23 cellular contexts compared by ENCODE assay signal in the genomic region with DNA sequence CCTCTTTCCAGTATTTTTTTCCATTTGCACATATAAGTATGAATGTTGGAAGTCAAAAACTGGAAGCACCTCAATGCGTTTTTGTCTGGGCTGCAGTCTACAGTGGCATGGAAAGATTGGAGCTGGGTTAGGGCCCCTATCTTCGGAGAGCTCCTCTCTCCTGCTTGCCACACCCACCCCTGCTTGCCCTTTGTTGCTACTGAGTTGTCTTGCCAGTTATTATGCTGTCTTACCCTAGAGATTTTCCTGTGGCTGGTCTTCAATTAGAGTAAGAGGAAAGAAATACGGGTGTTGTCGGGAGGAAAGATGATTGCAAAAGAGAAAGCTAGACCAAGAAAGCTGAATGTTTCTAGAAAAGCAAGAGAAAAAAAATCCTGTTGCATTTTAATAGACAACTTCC.
A peak's percentile ranks its signal among the peaks of the same experiment; 100 is the strongest.
DNase-seq lines count a peak whose midpoint lies in the region; ATAC-seq and TF ChIP-seq lines count a peak whose summit lies in the region.
"Had no signal": no experiment of that assay in that cellular context is flagged by ENCODE, and none has a peak within 500 bp of the region (broad histone marks: within the 10 kb centered on the region; RNA-seq: fewer than 3 reads in every experiment).

No MANE protein-coding gene starts in this region.

- H2AFZ ChIP-seq in IMR-90 (replicated peaks; ENCODE audit: low read length, poor library complexity) = no peak overlapping the region

- intact Hi-C loops in IMR-90 (cut with micrococcal nuclease) = loop anchor here (5.0 kb wide), 1 partner anchor 39 kb away; no protein-coding TSS in a partner anchor
- intact Hi-C loops in left ventricle myocardium inferior (cut with micrococcal nuclease) = no loop called here
- intact Hi-C loops in sciatic nerve (cut with DNase I) = no loop called here

- no peaks in the 10 kb centered on the region for H3K36me3 ChIP-seq in IMR-90 (ENCODE audit: control insufficient read depth, insufficient read depth, low read length)
- no peaks in the 10 kb centered on the region for H3K36me3 ChIP-seq in left ventricle myocardium inferior
- H3K36me3 ChIP-seq: ascending aorta had no signal

- H3K79me1 ChIP-seq in IMR-90 (ENCODE audit: low read depth in 1 of 2, low read length in 2 of 2) = no peaks in the 10 kb centered on the region

- no peak for TF ChIP-seq RAD21 in IMR-90 (IDR thresholded peaks at IDR 0.05; ENCODE audit: low read length)

- H3K23ac ChIP-seq in IMR-90 (ENCODE audit: low read depth, low read length) = no peak overlapping the region

- H3K18ac ChIP-seq in IMR-90 (ENCODE audit: low read depth, low read length) = no peak overlapping the region

- H2AK9ac ChIP-seq in IMR-90 (replicated peaks; ENCODE audit: low read depth, low read length, poor library complexity) = no peak overlapping the region

- no peaks in the 10 kb centered on the region for H3K27me3 ChIP-seq in IMR-90 (ENCODE audit: control insufficient read depth, insufficient read depth, low read length)
- H3K27me3 ChIP-seq in left ventricle myocardium inferior (ENCODE audit: low read depth) = no peaks in the 10 kb centered on the region
- H3K27me3 ChIP-seq: ascending aorta had no signal

- H3K9me1 ChIP-seq in IMR-90 (ENCODE audit: insufficient read depth, low read length) = no peaks in the 10 kb centered on the region; the same call in 1 of the 2 replicates

- no peak overlapping the region for H2BK5ac ChIP-seq in IMR-90 (ENCODE audit: low read depth, low read length, poor library complexity, severe bottlenecking)

- no peak overlapping the region for H3K4me2 ChIP-seq in IMR-90 (ENCODE audit: low read depth, low read length)

- ATAC-seq in IMR-90 (ENCODE audit: low read depth) (no peak), sciatic nerve (peak; percentile 86), GM18861 (IDR thresholded peaks at IDR 0.05; ENCODE audit: unreplicated experiment) (no peak), GM19452 (IDR thresholded peaks at IDR 0.05; ENCODE audit: unreplicated experiment) (no peak)
- ATAC-seq: activated CD8-positive, alpha-beta memory T cell treated with anti-CD3 and anti-CD28 coated beads, Interleukin-2, amount 10 ng/mL, durations not matched to agents 7 days and 5 days; natural killer cell treated with Interleukin-12 subunit alpha and Interleukin-12 subunit beta and Interleukin-15 and Interleukin-18, amount 100 ng/mL, for 72 hours; PC-3; T-helper 17 cell had no signal

- DNase-seq in IMR-90 (no peak), SKM-1 treated with dmso at 0.1 percent for 144 hours (lab: John Stamatoyannopoulos, UW; ENCODE audit: unreplicated experiment) (peak; percentile 25), left ventricle myocardium inferior (no peak), sciatic nerve (ENCODE audit: low spot score) (no peak), foreskin fibroblast (no peak)
- DNase-seq: activated CD4-positive, alpha-beta T cell treated with anti-CD3 and anti-CD28 coated beads, Interleukin-2, amount 10 ng/mL, durations not matched to agents 24 days and 14 days; activated CD8-positive, alpha-beta memory T cell treated with anti-CD3 and anti-CD28 coated beads, Interleukin-2, amount 10 ng/mL, durations not matched to agents 7 days and 5 days; CD8-positive, alpha-beta memory T cell; DMS153; Karpas-422; kidney; NCI-H1105; NCI-H2081; NCI-H82; PC-3; posterior cingulate gyrus; SIG-M5; T-helper 17 cell had no signal

- H3K4ac ChIP-seq in IMR-90 (ENCODE audit: low read depth, low read length) = 0 out of 2 replicates have a peak overlapping the region, but pooled peaks have one; percentile 13

- no peak overlapping the region for H4K91ac ChIP-seq in IMR-90 (ENCODE audit: insufficient read depth, low read depth, low read length)

- H3K9me3 ChIP-seq in IMR-90 (ENCODE audit: control insufficient read depth, insufficient read depth, low read length) (no peaks in the 10 kb centered on the region), left ventricle myocardium inferior (replicated peaks) (peaks cover 5% of the 10 kb centered on the region)
- H3K9me3 ChIP-seq: ascending aorta had no signal

- no peak overlapping the region for H4K8ac ChIP-seq in IMR-90 (ENCODE audit: low read depth in 2 of 2, low read length in 2 of 2)

- no peak overlapping the region for H2BK120ac ChIP-seq in IMR-90 (ENCODE audit: low read depth, low read length)

- no peak overlapping the region for H3K4me3 ChIP-seq in IMR-90 (ENCODE audit: insufficient read depth, low read depth, low read length)
- H3K4me3 ChIP-seq in left ventricle myocardium inferior = no peak overlapping the region
- H3K4me3 ChIP-seq in foreskin fibroblast (ENCODE audit: low read depth in 1 of 2, low read length in 2 of 2) = no peak overlapping the region
- H3K4me3 ChIP-seq: ascending aorta had no signal

- H2BK15ac ChIP-seq in IMR-90 (ENCODE audit: low read depth, low read length) = no peak overlapping the region

- peaks cover 15% of the 10 kb centered on the region for H3K4me1 ChIP-seq in IMR-90 (ENCODE audit: control insufficient read depth, insufficient read depth, low read length)
- peaks cover 14% of the 10 kb centered on the region for H3K4me1 ChIP-seq in left ventricle myocardium inferior

- CTCF ChIA-PET in IMR-90 (lab: Yijun Ruan, JAX) = no interaction called here

- no peak overlapping the region for H2BK20ac ChIP-seq in IMR-90 (ENCODE audit: low read depth, low read length)

- H3K27ac ChIP-seq in IMR-90 (ENCODE audit: insufficient read depth, low read length) (no peak overlapping the region), left ventricle myocardium inferior (replicated peaks) (peak overlapping the region; percentile 0)
- H3K27ac ChIP-seq: ascending aorta, epithelial cell of prostate had no signal

- in situ Hi-C loops in IMR-90 (cut with MboI; ENCODE audit: low sequenced_read_pairs) = no loop called here

- no CpG with 5 or more reads among the region's 4 CpGs for WGBS in IMR-90 (ENCODE audit: extremely low coverage in 2 of 2, insufficient read length in 1 of 2), 2 experiments

- no peak for TF ChIP-seq POLR2A in IMR-90 (IDR thresholded peaks at IDR 0.05; ENCODE audit: low read depth, low read length)

- dilution Hi-C loops in IMR-90 (cut with HindIII; ENCODE audit: low sequenced_read_pairs, unreplicated experiment) = no loop called here

- H3K14ac ChIP-seq in IMR-90 (replicated peaks; ENCODE audit: low read depth, low read length) = no peak overlapping the region

- H4K5ac ChIP-seq in IMR-90 (ENCODE audit: low read depth, low read length) = no peak overlapping the region

- POLR2A ChIA-PET in IMR-90 (lab: Charles Lee; ENCODE audit: unreplicated experiment) = no interaction called here

- BruUV-seq in IMR-90 (replicated peaks; lab: Mats Ljungman, UMichigan) = no TSS peak

- no peak overlapping the region; the same call in 1 of the 2 replicates for H2AK5ac ChIP-seq in IMR-90 (ENCODE audit: low read depth, low read length)

- H4K20me1 ChIP-seq in IMR-90 (ENCODE audit: insufficient read depth, low read length) = no peaks in the 10 kb centered on the region

- TF ChIP-seq CTCF in IMR-90 (conservative IDR thresholded peaks at IDR 0.05; ENCODE audit: low read depth, low read length) (no peak), left ventricle myocardium inferior (IDR thresholded peaks at IDR 0.05; ENCODE audit: borderline replicate concordance) (no peak), foreskin fibroblast (IDR thresholded peaks at IDR 0.05; ENCODE audit: low read depth, low read length) (no peak)

- no peak overlapping the region for H3K9ac ChIP-seq in IMR-90 (ENCODE audit: low read depth, low read length)

- H3K56ac ChIP-seq in IMR-90 (ENCODE audit: extremely low read depth, insufficient read depth, low read length) = no peak overlapping the region

TF ChIP-seq in IMR-90, 13 proteins besides CTCF, POLR2A, EP300 and RAD21:
- TF ChIP-seq MXI1 (IDR thresholded peaks at IDR 0.05; ENCODE audit: borderline replicate concordance, low read depth, low read length) = no peak
- TF ChIP-seq FOS (IDR thresholded peaks at IDR 0.05; ENCODE audit: low read depth, low read length) = no peak
- TF ChIP-seq, protein P1, sequence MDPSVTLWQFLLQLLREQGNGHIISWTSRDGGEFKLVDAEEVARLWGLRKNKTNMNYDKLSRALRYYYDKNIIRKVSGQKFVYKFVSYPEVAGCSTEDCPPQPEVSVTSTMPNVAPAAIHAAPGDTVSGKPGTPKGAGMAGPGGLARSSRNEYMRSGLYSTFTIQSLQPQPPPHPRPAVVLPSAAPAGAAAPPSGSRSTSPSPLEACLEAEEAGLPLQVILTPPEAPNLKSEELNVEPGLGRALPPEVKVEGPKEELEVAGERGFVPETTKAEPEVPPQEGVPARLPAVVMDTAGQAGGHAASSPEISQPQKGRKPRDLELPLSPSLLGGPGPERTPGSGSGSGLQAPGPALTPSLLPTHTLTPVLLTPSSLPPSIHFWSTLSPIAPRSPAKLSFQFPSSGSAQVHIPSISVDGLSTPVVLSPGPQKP (IDR thresholded peaks at IDR 0.05; ENCODE audit: borderline replicate concordance, low read depth, low read length) = no peak
- no peak for TF ChIP-seq SMC3 (IDR thresholded peaks at IDR 0.05; ENCODE audit: low read depth, low read length)
- TF ChIP-seq, protein P2, sequence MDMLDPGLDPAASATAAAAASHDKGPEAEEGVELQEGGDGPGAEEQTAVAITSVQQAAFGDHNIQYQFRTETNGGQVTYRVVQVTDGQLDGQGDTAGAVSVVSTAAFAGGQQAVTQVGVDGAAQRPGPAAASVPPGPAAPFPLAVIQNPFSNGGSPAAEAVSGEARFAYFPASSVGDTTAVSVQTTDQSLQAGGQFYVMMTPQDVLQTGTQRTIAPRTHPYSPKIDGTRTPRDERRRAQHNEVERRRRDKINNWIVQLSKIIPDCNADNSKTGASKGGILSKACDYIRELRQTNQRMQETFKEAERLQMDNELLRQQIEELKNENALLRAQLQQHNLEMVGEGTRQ (IDR thresholded peaks at IDR 0.05; ENCODE audit: low read depth, low read length) = no peak
- TF ChIP-seq RCOR1 (IDR thresholded peaks at IDR 0.05; ENCODE audit: insufficient replicate concordance, low read length) = no peak
- TF ChIP-seq NFE2L2 (IDR thresholded peaks at IDR 0.05; ENCODE audit: low read depth, low read length) = no peak
- TF ChIP-seq CHD1 (IDR thresholded peaks at IDR 0.05; ENCODE audit: low read depth, low read length) = no peak
- TF ChIP-seq RFX5 (IDR thresholded peaks at IDR 0.05; ENCODE audit: low read depth, low read length) = no peak
- TF ChIP-seq MAZ (IDR thresholded peaks at IDR 0.05; ENCODE audit: borderline replicate concordance, low read depth, low read length) = no peak
- no peak for TF ChIP-seq BHLHE40 (IDR thresholded peaks at IDR 0.05; ENCODE audit: low read depth, low read length)
- no peak for TF ChIP-seq MAFK (IDR thresholded peaks at IDR 0.05; ENCODE audit: low read depth, low read length)
- no peak for TF ChIP-seq CEBPB (IDR thresholded peaks at IDR 0.05; ENCODE audit: low read depth, low read length)
TF ChIP-seq in IMR-90: peak in this region for 0.
